ENCODE assay signal across 2 cellular contexts in genomic region chr7:44144968-44145418, GRCh38.
TF ChIP-seq lines count a peak whose summit lies in the region.

No MANE protein-coding gene starts in this region.

TF ChIP-seq in SK-N-SH, 30 proteins besides CTCF, POLR2A, EP300 and RAD21 (continued from another document):
- TF ChIP-seq EZH2phosphoT487 (IDR thresholded peaks at IDR 0.05; ENCODE audit: borderline replicate concordance, low read depth) (no peak), USF2 (IDR thresholded peaks at IDR 0.05; ENCODE audit: borderline replicate concordance, low read depth, low read length) (no peak), MEF2A (IDR thresholded peaks at IDR 0.05; ENCODE audit: borderline replicate concordance, low read depth) (no peak), IRF3 (IDR thresholded peaks at IDR 0.05; ENCODE audit: low read depth, low read length) (no peak), NRF1 (IDR thresholded peaks at IDR 0.05; ENCODE audit: low read depth, low read length) (no peak), TCF12 (IDR thresholded peaks at IDR 0.05) (no peak), SMC3 (IDR thresholded peaks at IDR 0.05; ENCODE audit: low read depth, low read length) (no peak), CHD2 (IDR thresholded peaks at IDR 0.05; ENCODE audit: low read length, partially characterized antibody) (no peak), GATA2 (CRISPR knock-in tag; IDR thresholded peaks at IDR 0.05) (no peak), MXI1 (IDR thresholded peaks at IDR 0.05; ENCODE audit: low read depth, low read length) (no peak), NFIC (IDR thresholded peaks at IDR 0.05; ENCODE audit: borderline replicate concordance) (no peak)
TF ChIP-seq in SK-N-SH: peak in this region for 0.

TF ChIP-seq in SK-N-SH treated with all-trans-retinoic acid at 6 μM for 48 hours, 23 proteins besides CTCF, POLR2A, EP300 and RAD21 (continued from another document):
- TF ChIP-seq, protein P1, sequence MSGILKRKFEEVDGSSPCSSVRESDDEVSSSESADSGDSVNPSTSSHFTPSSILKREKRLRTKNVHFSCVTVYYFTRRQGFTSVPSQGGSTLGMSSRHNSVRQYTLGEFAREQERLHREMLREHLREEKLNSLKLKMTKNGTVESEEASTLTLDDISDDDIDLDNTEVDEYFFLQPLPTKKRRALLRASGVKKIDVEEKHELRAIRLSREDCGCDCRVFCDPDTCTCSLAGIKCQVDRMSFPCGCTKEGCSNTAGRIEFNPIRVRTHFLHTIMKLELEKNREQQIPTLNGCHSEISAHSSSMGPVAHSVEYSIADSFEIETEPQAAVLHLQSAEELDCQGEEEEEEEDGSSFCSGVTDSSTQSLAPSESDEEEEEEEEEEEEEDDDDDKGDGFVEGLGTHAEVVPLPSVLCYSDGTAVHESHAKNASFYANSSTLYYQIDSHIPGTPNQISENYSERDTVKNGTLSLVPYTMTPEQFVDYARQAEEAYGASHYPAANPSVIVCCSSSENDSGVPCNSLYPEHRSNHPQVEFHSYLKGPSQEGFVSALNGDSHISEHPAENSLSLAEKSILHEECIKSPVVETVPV (CRISPR knock-in tag; IDR thresholded peaks at IDR 0.05): no peak
- TF ChIP-seq ARNTL (CRISPR knock-in tag; IDR thresholded peaks at IDR 0.05; ENCODE audit: borderline replicate concordance, low read depth) (no peak), ZFP30 (CRISPR knock-in tag; IDR thresholded peaks at IDR 0.05) (no peak), ZFP3 (CRISPR knock-in tag; IDR thresholded peaks at IDR 0.05) (no peak), OSR1 (CRISPR knock-in tag; IDR thresholded peaks at IDR 0.05) (no peak), ZC3H10 (CRISPR knock-in tag; IDR thresholded peaks at IDR 0.05) (no peak), ZNF565 (CRISPR knock-in tag; conservative IDR thresholded peaks at IDR 0.05; ENCODE audit: low read depth) (no peak), BACH2 (CRISPR knock-in tag; IDR thresholded peaks at IDR 0.05; ENCODE audit: borderline replicate concordance) (no peak), ZNF8 (CRISPR knock-in tag; IDR thresholded peaks at IDR 0.05) (no peak), RARB (CRISPR knock-in tag; IDR thresholded peaks at IDR 0.05) (no peak)
- TF ChIP-seq, protein P2, sequence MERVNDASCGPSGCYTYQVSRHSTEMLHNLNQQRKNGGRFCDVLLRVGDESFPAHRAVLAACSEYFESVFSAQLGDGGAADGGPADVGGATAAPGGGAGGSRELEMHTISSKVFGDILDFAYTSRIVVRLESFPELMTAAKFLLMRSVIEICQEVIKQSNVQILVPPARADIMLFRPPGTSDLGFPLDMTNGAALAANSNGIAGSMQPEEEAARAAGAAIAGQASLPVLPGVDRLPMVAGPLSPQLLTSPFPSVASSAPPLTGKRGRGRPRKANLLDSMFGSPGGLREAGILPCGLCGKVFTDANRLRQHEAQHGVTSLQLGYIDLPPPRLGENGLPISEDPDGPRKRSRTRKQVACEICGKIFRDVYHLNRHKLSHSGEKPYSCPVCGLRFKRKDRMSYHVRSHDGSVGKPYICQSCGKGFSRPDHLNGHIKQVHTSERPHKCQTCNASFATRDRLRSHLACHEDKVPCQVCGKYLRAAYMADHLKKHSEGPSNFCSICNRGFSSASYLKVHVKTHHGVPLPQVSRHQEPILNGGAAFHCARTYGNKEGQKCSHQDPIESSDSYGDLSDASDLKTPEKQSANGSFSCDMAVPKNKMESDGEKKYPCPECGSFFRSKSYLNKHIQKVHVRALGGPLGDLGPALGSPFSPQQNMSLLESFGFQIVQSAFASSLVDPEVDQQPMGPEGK (CRISPR knock-in tag; IDR thresholded peaks at IDR 0.05; ENCODE audit: borderline replicate concordance): no peak
- TF ChIP-seq, protein P3, sequence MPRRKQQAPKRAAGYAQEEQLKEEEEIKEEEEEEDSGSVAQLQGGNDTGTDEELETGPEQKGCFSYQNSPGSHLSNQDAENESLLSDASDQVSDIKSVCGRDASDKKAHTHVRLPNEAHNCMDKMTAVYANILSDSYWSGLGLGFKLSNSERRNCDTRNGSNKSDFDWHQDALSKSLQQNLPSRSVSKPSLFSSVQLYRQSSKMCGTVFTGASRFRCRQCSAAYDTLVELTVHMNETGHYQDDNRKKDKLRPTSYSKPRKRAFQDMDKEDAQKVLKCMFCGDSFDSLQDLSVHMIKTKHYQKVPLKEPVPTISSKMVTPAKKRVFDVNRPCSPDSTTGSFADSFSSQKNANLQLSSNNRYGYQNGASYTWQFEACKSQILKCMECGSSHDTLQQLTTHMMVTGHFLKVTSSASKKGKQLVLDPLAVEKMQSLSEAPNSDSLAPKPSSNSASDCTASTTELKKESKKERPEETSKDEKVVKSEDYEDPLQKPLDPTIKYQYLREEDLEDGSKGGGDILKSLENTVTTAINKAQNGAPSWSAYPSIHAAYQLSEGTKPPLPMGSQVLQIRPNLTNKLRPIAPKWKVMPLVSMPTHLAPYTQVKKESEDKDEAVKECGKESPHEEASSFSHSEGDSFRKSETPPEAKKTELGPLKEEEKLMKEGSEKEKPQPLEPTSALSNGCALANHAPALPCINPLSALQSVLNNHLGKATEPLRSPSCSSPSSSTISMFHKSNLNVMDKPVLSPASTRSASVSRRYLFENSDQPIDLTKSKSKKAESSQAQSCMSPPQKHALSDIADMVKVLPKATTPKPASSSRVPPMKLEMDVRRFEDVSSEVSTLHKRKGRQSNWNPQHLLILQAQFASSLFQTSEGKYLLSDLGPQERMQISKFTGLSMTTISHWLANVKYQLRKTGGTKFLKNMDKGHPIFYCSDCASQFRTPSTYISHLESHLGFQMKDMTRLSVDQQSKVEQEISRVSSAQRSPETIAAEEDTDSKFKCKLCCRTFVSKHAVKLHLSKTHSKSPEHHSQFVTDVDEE (CRISPR knock-in tag; IDR thresholded peaks at IDR 0.05): no peak
